In the genomic region with DNA sequence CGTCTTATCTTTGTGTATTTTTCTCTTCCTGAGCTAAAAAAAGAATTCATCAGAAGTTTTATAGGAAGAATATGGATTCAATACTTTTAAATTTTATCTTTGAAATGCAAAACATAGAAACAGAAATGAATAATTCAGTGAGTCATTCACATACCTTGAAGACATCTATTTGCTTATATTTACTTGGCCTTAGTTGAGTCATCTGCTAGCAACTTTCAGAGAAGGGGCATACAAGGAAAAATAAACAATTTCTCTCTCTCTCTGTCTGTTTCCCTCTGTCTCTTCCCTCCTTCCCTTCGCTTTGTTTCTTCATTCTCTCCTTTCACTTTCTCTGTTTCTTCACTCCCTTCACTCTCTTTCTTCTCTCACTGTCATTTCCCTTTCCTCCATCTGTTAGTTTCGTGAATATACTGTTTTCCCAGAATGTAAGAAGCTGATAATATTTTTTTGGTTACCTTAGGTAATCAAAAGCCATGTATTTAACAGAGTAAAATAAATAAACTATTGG, we compare ENCODE assay signal across 1 cellular context.
TF ChIP-seq lines count a peak whose summit lies in the region.

No MANE protein-coding gene starts in this region.

TF ChIP-seq in HCT116, 20 proteins besides CTCF, POLR2A, EP300 and RAD21 (continued from another document):
- TF ChIP-seq, protein P1, sequence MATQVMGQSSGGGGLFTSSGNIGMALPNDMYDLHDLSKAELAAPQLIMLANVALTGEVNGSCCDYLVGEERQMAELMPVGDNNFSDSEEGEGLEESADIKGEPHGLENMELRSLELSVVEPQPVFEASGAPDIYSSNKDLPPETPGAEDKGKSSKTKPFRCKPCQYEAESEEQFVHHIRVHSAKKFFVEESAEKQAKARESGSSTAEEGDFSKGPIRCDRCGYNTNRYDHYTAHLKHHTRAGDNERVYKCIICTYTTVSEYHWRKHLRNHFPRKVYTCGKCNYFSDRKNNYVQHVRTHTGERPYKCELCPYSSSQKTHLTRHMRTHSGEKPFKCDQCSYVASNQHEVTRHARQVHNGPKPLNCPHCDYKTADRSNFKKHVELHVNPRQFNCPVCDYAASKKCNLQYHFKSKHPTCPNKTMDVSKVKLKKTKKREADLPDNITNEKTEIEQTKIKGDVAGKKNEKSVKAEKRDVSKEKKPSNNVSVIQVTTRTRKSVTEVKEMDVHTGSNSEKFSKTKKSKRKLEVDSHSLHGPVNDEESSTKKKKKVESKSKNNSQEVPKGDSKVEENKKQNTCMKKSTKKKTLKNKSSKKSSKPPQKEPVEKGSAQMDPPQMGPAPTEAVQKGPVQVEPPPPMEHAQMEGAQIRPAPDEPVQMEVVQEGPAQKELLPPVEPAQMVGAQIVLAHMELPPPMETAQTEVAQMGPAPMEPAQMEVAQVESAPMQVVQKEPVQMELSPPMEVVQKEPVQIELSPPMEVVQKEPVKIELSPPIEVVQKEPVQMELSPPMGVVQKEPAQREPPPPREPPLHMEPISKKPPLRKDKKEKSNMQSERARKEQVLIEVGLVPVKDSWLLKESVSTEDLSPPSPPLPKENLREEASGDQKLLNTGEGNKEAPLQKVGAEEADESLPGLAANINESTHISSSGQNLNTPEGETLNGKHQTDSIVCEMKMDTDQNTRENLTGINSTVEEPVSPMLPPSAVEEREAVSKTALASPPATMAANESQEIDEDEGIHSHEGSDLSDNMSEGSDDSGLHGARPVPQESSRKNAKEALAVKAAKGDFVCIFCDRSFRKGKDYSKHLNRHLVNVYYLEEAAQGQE (IDR thresholded peaks at IDR 0.05; ENCODE audit: low read depth), result no peak
- no peak for TF ChIP-seq CBX3 (IDR thresholded peaks at IDR 0.05; ENCODE audit: low read depth)
